In genomic region chr2:154710685-154711084, GRCh38 we compare ENCODE assay signal across 24 cellular contexts. TPM values are rescaled to one million over a fixed set of nuclear protein-coding genes. Genes with fewer than 3 reads are reported as not detected.
"Had no signal": no experiment of that assay in that cellular context is flagged by ENCODE, and none has a peak within 500 bp of the region (broad histone marks: within the 10 kb centered on the region; RNA-seq: fewer than 3 reads in every experiment).

No MANE protein-coding gene starts in this region.

- H3K4me3 ChIP-seq: body of pancreas, heart left ventricle had no signal

- H3K27me3 ChIP-seq: body of pancreas, heart left ventricle had no signal

- DNase-seq: activated CD4-positive, alpha-beta T cell treated with anti-CD3 and anti-CD28 coated beads for 1 hour; activated CD4-positive, alpha-beta T cell treated with anti-CD3 and anti-CD28 coated beads for 4 hours; activated CD4-positive, alpha-beta T cell treated with anti-CD3 and anti-CD28 coated beads, Interleukin-2, amount 10 ng/mL, durations not matched to agents 7 days and 5 days; activated CD4-positive, alpha-beta T cell treated with anti-CD3 and anti-CD28 coated beads, Interleukin-2, amount 50 U/mL, for 48 hours; activated CD8-positive, alpha-beta memory T cell treated with anti-CD3 and anti-CD28 coated beads for 24 hours; activated CD8-positive, alpha-beta T cell treated with anti-CD3 and anti-CD28 coated beads for 36 hours; activated effector memory CD4-positive, alpha-beta T cell treated with Interleukin-2 at 50 U/mL for 16 hours; activated gamma-delta T cell treated with Interleukin-2 at 50 U/mL for 16 hours; activated naive CD4-positive, alpha-beta T cell treated with anti-CD3 and anti-CD28 coated beads, Interleukin-2, amount 50 U/mL, for 16 hours; activated naive CD4-positive, alpha-beta T cell treated with Interleukin-2 at 50 U/mL for 16 hours; activated T-cell treated with anti-CD3 and anti-CD28 coated beads, Interleukin-2, amount 50 U/mL, for 4 hours; amniotic stem cell; aorta; body of pancreas; cortex of kidney; dermis blood vessel endothelial cell; effector memory CD4-positive, alpha-beta T cell; endodermal cell; foreskin fibroblast; heart left ventricle; hypothalamus had no signal

- H3K27ac ChIP-seq: body of pancreas, heart left ventricle had no signal

- ATAC-seq: activated CD8-positive, alpha-beta T cell treated with anti-CD3 and anti-CD28 coated beads for 36 hours; activated T-cell treated with anti-CD3 and anti-CD28 coated beads, Interleukin-2, amount 50 U/mL, for 4 hours; activated T-helper 17 cell treated with anti-CD3 and anti-CD28 coated beads, Interleukin-2, amount 50 U/mL, for 72 hours; body of pancreas; esophagus mucosa; heart left ventricle; WTC11 had no signal

RNA-seq across cellular contexts. Expression of gene KCNJ3, which starts 12.2 kb away (rescaled TPM):
- total RNA-seq: activated CD4-positive, alpha-beta T cell treated with anti-CD3 and anti-CD28 coated beads, Interleukin-2, amount 10 ng/mL, durations not matched to agents 7 days and 5 days; activated CD8-positive, alpha-beta T cell treated with anti-CD3 and anti-CD28 coated beads for 36 hours; activated T-cell treated with anti-CD3 and anti-CD28 coated beads, Interleukin-2, amount 50 U/mL, for 4 hours; activated T-helper 17 cell treated with anti-CD3 and anti-CD28 coated beads, Interleukin-2, amount 50 U/mL, for 72 hours; dermis blood vessel endothelial cell; esophagus mucosa had no signal
